ENCODE assay signal across 22 cellular contexts in the genomic region with DNA sequence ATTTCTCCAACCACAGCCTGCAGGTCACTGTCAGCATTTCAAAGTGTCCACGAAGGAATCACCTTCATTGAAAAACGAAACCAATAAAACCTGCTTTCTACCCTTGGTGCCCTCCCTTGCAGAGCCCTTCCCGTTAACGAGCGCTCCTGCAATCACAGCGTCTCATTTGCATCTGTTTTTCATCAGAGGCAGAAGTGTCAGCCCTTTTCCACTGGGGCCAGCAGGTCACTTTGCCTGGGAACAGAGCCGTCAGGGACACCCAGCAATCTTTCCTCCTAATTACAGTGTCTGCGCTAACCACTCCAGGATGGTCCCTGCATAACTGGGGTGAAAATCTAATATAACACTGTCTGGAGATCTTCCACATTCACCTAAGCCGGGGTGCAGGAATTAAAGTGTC.
DNase-seq lines count a peak whose midpoint lies in the region; ATAC-seq and TF ChIP-seq lines count a peak whose summit lies in the region.
"Had no signal": no experiment of that assay in that cellular context is flagged by ENCODE, and none has a peak within 500 bp of the region (broad histone marks: within the 10 kb centered on the region; RNA-seq: fewer than 3 reads in every experiment).

No MANE protein-coding gene starts in this region.

- H3K9me3 ChIP-seq in hepatocyte (ENCODE audit: low read depth), result no peaks in the 10 kb centered on the region
- H3K9me3 ChIP-seq in neural progenitor cell (ENCODE audit: low read depth), result no peaks in the 10 kb centered on the region
- H3K9me3 ChIP-seq: suprapubic skin had no signal

- H2AFZ ChIP-seq in hepatocyte (no peak overlapping the region), neural progenitor cell (replicated peaks) (no peak overlapping the region)

- H3K4me3 Mint-ChIP-seq in neural progenitor cell, result no peak overlapping the region
- H3K4me3 Mint-ChIP-seq: effector memory CD8-positive, alpha-beta T cell; IgD-negative memory B cell; stimulated activated memory B cell treated with anti-CD40 and anti-IgM and Interleukin-4, amounts not matched to agents 10 μg/mL and 1 μg/mL and 100 μg/mL, for 72 hours; T-helper 1 cell treated with Interleukin-12 subunit alpha and Interleukin-12 subunit beta and Interleukin-4 antibody, amounts not matched to agents 30 μg/mL and 1 μg/mL, for 36 hours had no signal

- H3F3A ChIP-seq in neural progenitor cell (ENCODE audit: low read depth), result peaks cover 11% of the 10 kb centered on the region

- WGBS in hepatocyte (ENCODE audit: low lambda C conversion rate, missing lambda C conversion rate), result 51% methylated on average over 9 of the region's 9 CpGs

- H4K20me1 ChIP-seq in hepatocyte (ENCODE audit: insufficient read depth, poor library complexity, severe bottlenecking) (no peaks in the 10 kb centered on the region), neural progenitor cell (ENCODE audit: low read depth) (no peaks in the 10 kb centered on the region)

- H3K9me3 Mint-ChIP-seq in neural progenitor cell, result peaks cover 13% of the 10 kb centered on the region
- H3K9me3 Mint-ChIP-seq: effector memory CD8-positive, alpha-beta T cell; IgD-negative memory B cell; stimulated activated memory B cell treated with anti-CD40 and anti-IgM and Interleukin-4, amounts not matched to agents 10 μg/mL and 1 μg/mL and 100 μg/mL, for 72 hours; T-helper 1 cell treated with Interleukin-12 subunit alpha and Interleukin-12 subunit beta and Interleukin-4 antibody, amounts not matched to agents 30 μg/mL and 1 μg/mL, for 36 hours had no signal

- no peaks in the 10 kb centered on the region for H3K36me3 Mint-ChIP-seq in neural progenitor cell
- H3K36me3 Mint-ChIP-seq: stimulated activated memory B cell treated with anti-CD40 and anti-IgM and Interleukin-4, amounts not matched to agents 10 μg/mL and 1 μg/mL and 100 μg/mL, for 72 hours had no signal

- DNase-seq in ELF-1 (ENCODE audit: low read depth, low spot score) (peak; percentile 54), caudate nucleus (lab: John Stamatoyannopoulos, UW) (no peak), hepatocyte (ENCODE audit: low spot score) (no peak), neural progenitor cell (ENCODE audit: low spot score) (no peak), UCSD-AML1 (lab: John Stamatoyannopoulos, UW; ENCODE audit: unreplicated experiment) (no peak), NCI-H446 treated with DMSO at 0.1 percent for 48 hours (lab: John Stamatoyannopoulos, UW) (no peak)
- DNase-seq in activated CD4-positive, alpha-beta T cell treated with anti-CD3 and anti-CD28 coated beads for 4 hours, result no peak
- DNase-seq: brain microvascular endothelial cell; effector memory CD8-positive, alpha-beta T cell; NCI-H1105 treated with DMSO at 0.1 percent for 48 hours; NCI-H2081 treated with DMSO at 0.1 percent for 48 hours; NCI-H345; occipital lobe; stimulated activated CD4-positive, alpha-beta T cell treated with anti-CD3 and anti-CD28 coated beads, Interleukin-4, amount 100 ng/mL, for 1 hour had no signal

- H3K27ac ChIP-seq in caudate nucleus (ENCODE audit: low read depth, low read length), result peak overlapping the region; percentile 49
- no peak overlapping the region for H3K27ac ChIP-seq in hepatocyte
- H3K27ac ChIP-seq in neural progenitor cell, result no peak overlapping the region
- H3K27ac ChIP-seq: brain microvascular endothelial cell, C4-2B had no signal

- H3K9ac ChIP-seq in neural progenitor cell, result no peak overlapping the region

- ATAC-seq in GM18520 (IDR thresholded peaks at IDR 0.05; ENCODE audit: unreplicated experiment), result no peak
- ATAC-seq: effector memory CD8-positive, alpha-beta T cell; esophagus mucosa; HCT116 had no signal

- H3K36me3 ChIP-seq in hepatocyte (replicated peaks; ENCODE audit: insufficient read depth, low read depth), result no peaks in the 10 kb centered on the region
- no peaks in the 10 kb centered on the region for H3K36me3 ChIP-seq in neural progenitor cell
- H3K36me3 ChIP-seq: brain microvascular endothelial cell, suprapubic skin had no signal

- H3K79me2 ChIP-seq in hepatocyte, result no peaks in the 10 kb centered on the region
- no peaks in the 10 kb centered on the region for H3K79me2 ChIP-seq in neural progenitor cell (ENCODE audit: low read depth)

- peaks cover 5% of the 10 kb centered on the region for H3K27me3 Mint-ChIP-seq in neural progenitor cell (ENCODE audit: insufficient read depth, low read depth)

- H3K9me2 ChIP-seq in hepatocyte (replicated peaks; ENCODE audit: insufficient read depth), result no peaks in the 10 kb centered on the region

- H3K27me3 ChIP-seq in hepatocyte, result no peaks in the 10 kb centered on the region
- no peaks in the 10 kb centered on the region for H3K27me3 ChIP-seq in neural progenitor cell
- H3K27me3 ChIP-seq: brain microvascular endothelial cell, suprapubic skin had no signal

- peak overlapping the region; percentile 58 for H3K27ac Mint-ChIP-seq in neural progenitor cell
- H3K27ac Mint-ChIP-seq: effector memory CD8-positive, alpha-beta T cell; T-helper 1 cell treated with Interleukin-12 subunit alpha and Interleukin-12 subunit beta and Interleukin-4 antibody, amounts not matched to agents 30 μg/mL and 1 μg/mL, for 36 hours had no signal

- H3K4me1 ChIP-seq in hepatocyte (ENCODE audit: insufficient read depth) (peaks cover 27% of the 10 kb centered on the region), neural progenitor cell (peaks cover 22% of the 10 kb centered on the region)

- H3K4me2 ChIP-seq in hepatocyte (peak overlapping the region; percentile 32), neural progenitor cell (no peak overlapping the region)

- H3K4me1 Mint-ChIP-seq in neural progenitor cell, result peaks cover 19% of the 10 kb centered on the region

- H3K4me3 ChIP-seq in hepatocyte (no peak overlapping the region), neural progenitor cell (no peak overlapping the region)
- H3K4me3 ChIP-seq: suprapubic skin had no signal

- TF ChIP-seq CTCF in hepatocyte (IDR thresholded peaks at IDR 0.05; ENCODE audit: poor library complexity) (no peak), neural progenitor cell (IDR thresholded peaks at IDR 0.05) (no peak)
